Comparison of ENCODE assay signal across 25 cellular contexts in genomic region chr12:76241371-76241770, GRCh38.
"Had no signal": no experiment of that assay in that cellular context is flagged by ENCODE, and none has a peak within 500 bp of the region (broad histone marks: within the 10 kb centered on the region; RNA-seq: fewer than 3 reads in every experiment).

No MANE protein-coding gene starts in this region.

- H3K27me3 ChIP-seq: ascending aorta, dorsolateral prefrontal cortex, heart right ventricle, right lobe of liver had no signal

- H3K9me3 ChIP-seq: ascending aorta, heart right ventricle, right lobe of liver, thoracic aorta had no signal

- H3K27ac ChIP-seq: ascending aorta, coronary artery, dorsolateral prefrontal cortex, heart right ventricle, skin epidermis, thoracic aorta, WERI-Rb-1 had no signal

- H3K4me1 ChIP-seq: ascending aorta had no signal

- DNase-seq: activated CD4-positive, alpha-beta memory T cell treated with anti-CD3 and anti-CD28 coated beads for 36 hours; activated CD4-positive, alpha-beta T cell treated with anti-CD3 and anti-CD28 coated beads, Interleukin-2, amount 10 ng/mL, durations not matched to agents 24 days and 14 days; activated CD8-positive, alpha-beta memory T cell treated with anti-CD3 and anti-CD28 coated beads, Interleukin-2, amount 50 U/mL, for 4 hours; activated gamma-delta T cell; activated naive CD4-positive, alpha-beta T cell treated with anti-CD3 and anti-CD28 coated beads, Interleukin-2, amount 10 ng/mL, durations not matched to agents 7 days and 5 days; activated naive CD8-positive, alpha-beta T cell treated with anti-CD3 and anti-CD28 coated beads, Interleukin-2, amount 10 ng/mL, durations not matched to agents 7 days and 5 days; activated T-cell treated with anti-CD3 and anti-CD28 coated beads, Interleukin-2, amount 50 U/mL, for 1 hour; dorsolateral prefrontal cortex; effector memory CD4-positive, alpha-beta T cell; erythroblast; heart right ventricle; right lobe of liver; stimulated activated CD4-positive, alpha-beta T cell treated with anti-CD3 and anti-CD28 coated beads, Interleukin-12 subunit alpha, Interleukin-12 subunit beta, amount 100 ng/mL, for 4 hours; stimulated activated CD4-positive, alpha-beta T cell treated with anti-CD3 and anti-CD28 coated beads, Interleukin-4, amount 100 ng/mL, for 1 hour; stimulated activated naive CD8-positive, alpha-beta T cell treated with anti-CD3 and anti-CD28 coated beads, Interleukin-15, Interleukin-2, amounts not matched to agents 100 U/mL and 50 U/mL, for 24 hours; T-helper 9 cell; trophoblast cell; WERI-Rb-1 had no signal

- H3K36me3 ChIP-seq: ascending aorta, heart right ventricle, right lobe of liver, thoracic aorta, WERI-Rb-1 had no signal

- H3K4me3 ChIP-seq: ascending aorta, coronary artery, dorsolateral prefrontal cortex, heart right ventricle, lung, right lobe of liver, skin epidermis, thoracic aorta had no signal

- ATAC-seq: activated CD4-positive, CD25-positive, alpha-beta regulatory T cell treated with anti-CD3 and anti-CD28 coated beads, Interleukin-2, amount 50 U/mL, for 24 hours; left lobe of liver; right lobe of liver; stimulated activated naive CD8-positive, alpha-beta T cell treated with anti-CD3 and anti-CD28 coated beads, Interleukin-15, Interleukin-2, amounts not matched to agents 100 U/mL and 50 U/mL, for 24 hours had no signal
